1 cellular context compared by ENCODE assay signal in genomic region chr3:9806688-9807589, GRCh38.
A peak's percentile ranks its signal among the peaks of the same experiment; 100 is the strongest.
TF ChIP-seq lines count a peak whose summit lies in the region.

No MANE protein-coding gene starts in this region.

TF ChIP-seq in GM12878, 131 proteins besides CTCF, POLR2A, EP300 and RAD21:
- TF ChIP-seq ZNF622 (IDR thresholded peaks at IDR 0.05) (no peak), FOXM1 (IDR thresholded peaks at IDR 0.05; ENCODE audit: low read depth, low read length) (0 out of 2 replicates have a peak, but pooled peaks have one; percentile 21)
